In the genomic region with DNA sequence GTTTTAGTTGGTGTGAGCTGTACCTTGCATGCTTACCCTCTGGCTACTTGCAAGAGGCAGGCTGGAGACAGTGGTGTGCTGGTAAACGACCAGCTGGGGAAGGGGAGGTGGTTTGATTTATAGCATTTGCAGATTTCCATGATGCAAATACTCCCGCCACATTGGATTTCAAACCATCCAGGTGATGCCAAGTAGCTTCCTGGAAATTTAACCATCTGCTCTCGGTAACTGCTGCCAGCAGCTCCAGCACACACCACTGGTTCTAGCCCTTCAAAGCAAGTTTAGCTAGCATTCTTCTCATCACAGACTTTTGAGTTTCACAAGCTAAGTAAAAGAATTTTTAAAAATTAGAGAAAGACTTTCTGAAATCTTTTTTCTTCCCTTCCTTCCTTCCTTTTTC, we compare ENCODE assay signal across 18 cellular contexts.
DNase-seq lines count a peak whose midpoint lies in the region; ATAC-seq, FAIRE-seq and TF ChIP-seq lines count a peak whose summit lies in the region.
"Had no signal": no experiment of that assay in that cellular context is flagged by ENCODE, and none has a peak within 500 bp of the region (broad histone marks: within the 10 kb centered on the region; RNA-seq: fewer than 3 reads in every experiment).

No MANE protein-coding gene starts in this region.

- TF ChIP-seq CTCF in K562 (IDR thresholded peaks at IDR 0.05 in 2 of 3, conservative IDR thresholded peaks at IDR 0.05 in 1 of 3; ENCODE audit: insufficient read depth in 2 of 3, low read depth in 1 of 3, low read length in 3 of 3) = no peak

- CTCF ChIA-PET in K562 (lab: Yijun Ruan, JAX; ENCODE audit: low intra/inter-chr PET ratio) = no interaction called here
- CTCF ChIA-PET in naive thymus-derived CD4-positive, alpha-beta T cell (lab: Charles Lee) = no interaction called here

- H3K4me3 ChIP-seq in K562 = no peak overlapping the region
- no peak overlapping the region for H3K4me3 ChIP-seq in naive thymus-derived CD4-positive, alpha-beta T cell (ENCODE audit: low read length)
- H3K4me3 ChIP-seq: GM23248, SJCRH30 had no signal

- peaks cover 17 to 81% (median 74%) of the 10 kb centered on the region in 7 donors for H3K4me1 Mint-ChIP-seq in naive thymus-derived CD4-positive, alpha-beta T cell

- POLR2A ChIA-PET in K562 (lab: Yijun Ruan, JAX) = no interaction called here
- POLR2A ChIA-PET in naive thymus-derived CD4-positive, alpha-beta T cell (lab: Charles Lee) = interaction anchor here (0.6 to 1.5 kb wide), 5 partner anchors 21 to 212 kb away, joined by 3 to 4 read pairs (median 3); a partner anchor contains a TSS

- H3K27me3 Mint-ChIP-seq in naive thymus-derived CD4-positive, alpha-beta T cell = no peaks in the 10 kb centered on the region
- H3K27me3 Mint-ChIP-seq: CD4-positive, alpha-beta T cell had no signal

- FAIRE-seq in K562 (lab: Jason Lieb, UNC) = no peak
- FAIRE-seq in RCC 7860 (lab: Jason Lieb, UNC) = no peak
- FAIRE-seq: HTR-8/SVneo had no signal

- BruUV-seq in K562 (replicated peaks; lab: Mats Ljungman, UMichigan) = no TSS peak

- intact Hi-C loops in K562 (cut with micrococcal nuclease) = no loop called here
- intact Hi-C loops in naive thymus-derived CD4-positive, alpha-beta T cell (cut with micrococcal nuclease) = no loop called here

- no peaks in the 10 kb centered on the region for H3K27me3 ChIP-seq in K562 (ENCODE audit: control insufficient read depth in 2 of 2, insufficient read depth in 2 of 2, low read length in 2 of 2)
- H3K27me3 ChIP-seq in naive thymus-derived CD4-positive, alpha-beta T cell (ENCODE audit: control insufficient read depth in 2 of 2, insufficient read depth in 2 of 2, low read length in 2 of 2) = no peaks in the 10 kb centered on the region
- H3K27me3 ChIP-seq: BE2C, SJCRH30 had no signal

- H3K4me2 ChIP-seq in K562 (ENCODE audit: insufficient read depth, low read length) = no peak overlapping the region

- no peak overlapping the region for H2AFZ ChIP-seq in K562 (ENCODE audit: low read depth, low read length)
- H2AFZ ChIP-seq: GM23248 had no signal

- H3K4me1 ChIP-seq in K562 (replicated peaks in 1 of 2; ENCODE audit: control insufficient read depth in 2 of 2, insufficient read depth in 2 of 2, low read length in 2 of 2) = peaks cover 6 to 21% of the 10 kb centered on the region in 2 experiments; a peak in 4 of 5 replicates
- peaks cover 0 to 21% of the 10 kb centered on the region in 2 donors for H3K4me1 ChIP-seq in naive thymus-derived CD4-positive, alpha-beta T cell (ENCODE audit: control insufficient read depth in 2 of 2, insufficient read depth in 2 of 2, low read length in 2 of 2)
- H3K4me1 ChIP-seq: BE2C, SJCRH30 had no signal

- no peak for TF ChIP-seq POLR2A in K562 (conservative IDR thresholded peaks at IDR 0.05)

- TF ChIP-seq RAD21 in K562 (CRISPR knock-in tag; conservative IDR thresholded peaks at IDR 0.05 in 1 of 2, IDR thresholded peaks at IDR 0.05 in 1 of 2) = no peak

- H3K9me1 ChIP-seq in K562 (ENCODE audit: control insufficient read depth, insufficient read depth, low read length) = no peaks in the 10 kb centered on the region

- no peak overlapping the region for H3K9ac ChIP-seq in K562 (ENCODE audit: insufficient read depth in 1 of 2, low read depth in 2 of 2, low read length in 2 of 2)
- H3K9ac ChIP-seq: GM23248 had no signal

- H3K27ac Mint-ChIP-seq in naive thymus-derived CD4-positive, alpha-beta T cell = peak overlapping the region in 2 of 9 donors; percentile 19 to 96

- no peaks in the 10 kb centered on the region for H4K20me1 ChIP-seq in K562 (replicated peaks; ENCODE audit: control insufficient read depth, insufficient read depth, low read length)

- in situ Hi-C loops in K562 (cut with MboI) = no loop called here

- H3K36me3 ChIP-seq in K562 (ENCODE audit: control insufficient read depth, insufficient read depth, low read length) = no peaks in the 10 kb centered on the region
- H3K36me3 ChIP-seq in naive thymus-derived CD4-positive, alpha-beta T cell (ENCODE audit: control insufficient read depth in 2 of 3, insufficient read depth in 3 of 3, low read length in 3 of 3) = peaks cover 0 to 4% (median 0%) of the 10 kb centered on the region in 3 experiments
- H3K36me3 ChIP-seq: BE2C, SJCRH30 had no signal

- WGBS in K562 (ENCODE audit: insufficient coverage, low coverage, missing lambda C conversion rate) = 71% methylated on average over 3 of the region's 3 CpGs

- peaks cover 0 to 4% (median 0%) of the 10 kb centered on the region in 11 donors for H3K9me3 Mint-ChIP-seq in naive thymus-derived CD4-positive, alpha-beta T cell
- H3K9me3 Mint-ChIP-seq: CD4-positive, alpha-beta T cell had no signal

- no peak for TF ChIP-seq EP300 in K562 (IDR thresholded peaks at IDR 0.05; ENCODE audit: low read length)

- no peak for ATAC-seq in K562
- ATAC-seq in naive thymus-derived CD4-positive, alpha-beta T cell = no peak

- H3K9me3 ChIP-seq in K562 (replicated peaks; ENCODE audit: control insufficient read depth, insufficient read depth, low read depth, low read length) = no peaks in the 10 kb centered on the region
- no peaks in the 10 kb centered on the region for H3K9me3 ChIP-seq in naive thymus-derived CD4-positive, alpha-beta T cell (ENCODE audit: control insufficient read depth in 2 of 3, low read length in 3 of 3)
- H3K9me3 ChIP-seq: BE2C, SJCRH30 had no signal

- H3K27ac ChIP-seq in K562 (ENCODE audit: extremely low read depth, low read depth, low read length) = no peak overlapping the region
- H3K27ac ChIP-seq in naive thymus-derived CD4-positive, alpha-beta T cell (ENCODE audit: low read depth, low read length) = no peak overlapping the region
- H3K27ac ChIP-seq: GM23248, HL-60, SJCRH30 had no signal

- peak overlapping the region in 1 of 10 donors; percentile 38 for H3K4me3 Mint-ChIP-seq in naive thymus-derived CD4-positive, alpha-beta T cell
- H3K4me3 Mint-ChIP-seq: CD4-positive, alpha-beta T cell had no signal

- H3K36me3 Mint-ChIP-seq in naive thymus-derived CD4-positive, alpha-beta T cell = peaks cover 15 to 59% (median 42%) of the 10 kb centered on the region in 5 donors

- peak; percentile 48 for DNase-seq in NCI-H1092 treated with DMSO at 0.1 percent for 48 hours (lab: John Stamatoyannopoulos, UW)
- DNase-seq in NCI-H1092 (lab: John Stamatoyannopoulos, UW) = no peak
- DNase-seq in NCI-H69 (lab: John Stamatoyannopoulos, UW) = peak; percentile 90
- no peak for DNase-seq in K562 (ENCODE audit: extremely low read depth in 1 of 4, low spot score in 3 of 4)
- DNase-seq in renal cortical epithelial cell (ENCODE audit: low read depth) = peak; percentile 11
- DNase-seq in RCC 7860 (ENCODE audit: low spot score) = no peak
- DNase-seq in naive thymus-derived CD4-positive, alpha-beta T cell = no peak
- DNase-seq in stimulated activated CD4-positive, alpha-beta T cell treated with anti-CD3 and anti-CD28 coated beads, Interleukin-2, amount 100 ng/mL, for 24 hours = no peak
- DNase-seq: 8988T; BE2C; CD4-positive, alpha-beta T cell; DND-41; GM23248; NCI-H146; NCI-H774; SJCRH30 had no signal

- no peaks in the 10 kb centered on the region for H3K79me2 ChIP-seq in K562 (ENCODE audit: control insufficient read depth, insufficient read depth, low read length)

TF ChIP-seq in K562, 482 proteins besides CTCF, POLR2A, EP300 and RAD21:
- TF ChIP-seq MCM2 (IDR thresholded peaks at IDR 0.05; ENCODE audit: low read depth) (no peak), SMAD2 (IDR thresholded peaks at IDR 0.05; ENCODE audit: low read depth, low read length) (no peak), ZNF79 (CRISPR knock-in tag; IDR thresholded peaks at IDR 0.05; ENCODE audit: low read depth) (no peak), HCFC1 (IDR thresholded peaks at IDR 0.05; ENCODE audit: low read depth, low read length) (no peak)
- TF ChIP-seq, protein P1, sequence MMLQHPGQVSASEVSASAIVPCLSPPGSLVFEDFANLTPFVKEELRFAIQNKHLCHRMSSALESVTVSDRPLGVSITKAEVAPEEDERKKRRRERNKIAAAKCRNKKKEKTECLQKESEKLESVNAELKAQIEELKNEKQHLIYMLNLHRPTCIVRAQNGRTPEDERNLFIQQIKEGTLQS (IDR thresholded peaks at IDR 0.05) = no peak
- TF ChIP-seq, protein P1 (CRISPR knock-in tag; conservative IDR thresholded peaks at IDR 0.05) = no peak
- TF ChIP-seq, protein P2, sequence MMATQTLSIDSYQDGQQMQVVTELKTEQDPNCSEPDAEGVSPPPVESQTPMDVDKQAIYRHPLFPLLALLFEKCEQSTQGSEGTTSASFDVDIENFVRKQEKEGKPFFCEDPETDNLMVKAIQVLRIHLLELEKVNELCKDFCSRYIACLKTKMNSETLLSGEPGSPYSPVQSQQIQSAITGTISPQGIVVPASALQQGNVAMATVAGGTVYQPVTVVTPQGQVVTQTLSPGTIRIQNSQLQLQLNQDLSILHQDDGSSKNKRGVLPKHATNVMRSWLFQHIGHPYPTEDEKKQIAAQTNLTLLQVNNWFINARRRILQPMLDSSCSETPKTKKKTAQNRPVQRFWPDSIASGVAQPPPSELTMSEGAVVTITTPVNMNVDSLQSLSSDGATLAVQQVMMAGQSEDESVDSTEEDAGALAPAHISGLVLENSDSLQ (IDR thresholded peaks at IDR 0.05) = no peak
- TF ChIP-seq, protein P3, sequence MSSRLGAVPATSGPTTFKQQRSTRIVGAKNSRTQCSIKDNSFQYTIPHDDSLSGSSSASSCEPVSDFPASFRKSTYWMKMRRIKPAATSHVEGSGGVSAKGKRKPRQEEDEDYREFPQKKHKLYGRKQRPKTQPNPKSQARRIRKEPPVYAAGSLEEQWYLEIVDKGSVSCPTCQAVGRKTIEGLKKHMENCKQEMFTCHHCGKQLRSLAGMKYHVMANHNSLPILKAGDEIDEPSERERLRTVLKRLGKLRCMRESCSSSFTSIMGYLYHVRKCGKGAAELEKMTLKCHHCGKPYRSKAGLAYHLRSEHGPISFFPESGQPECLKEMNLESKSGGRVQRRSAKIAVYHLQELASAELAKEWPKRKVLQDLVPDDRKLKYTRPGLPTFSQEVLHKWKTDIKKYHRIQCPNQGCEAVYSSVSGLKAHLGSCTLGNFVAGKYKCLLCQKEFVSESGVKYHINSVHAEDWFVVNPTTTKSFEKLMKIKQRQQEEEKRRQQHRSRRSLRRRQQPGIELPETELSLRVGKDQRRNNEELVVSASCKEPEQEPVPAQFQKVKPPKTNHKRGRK (tag; IDR thresholded peaks at IDR 0.05) = peak; percentile 66; the same call in 1 of the 2 replicates
TF ChIP-seq in K562: peak in this region for 1.

Comparison
In these comparisons a context has a peak if more than half of its experiments do, and no peak if none do; other contexts are left out.
1. DNase-seq: peak in NCI-H1092 treated with DMSO at 0.1 percent for 48 hours (single experiment), NCI-H69 (single experiment) and renal cortical epithelial cell (single experiment); none in NCI-H1092 (single experiment), K562 (0 of 4), RCC 7860 (single experiment), naive thymus-derived CD4-positive, alpha-beta T cell (0 of 9) and stimulated activated CD4-positive, alpha-beta T cell treated with anti-CD3 and anti-CD28 coated beads, Interleukin-2, amount 100 ng/mL, for 24 hours (0 of 2).